In genomic region chr14:63277784-63278183, GRCh38 we compare ENCODE assay signal across 1 cellular context.
TF ChIP-seq lines count a peak whose summit lies in the region.

No MANE protein-coding gene starts in this region.

TF ChIP-seq in HepG2, 621 proteins besides CTCF, POLR2A, EP300 and RAD21 (continued from another document):
- TF ChIP-seq HNF1B (CRISPR knock-in tag; IDR thresholded peaks at IDR 0.05) (no peak), HNRNPK (IDR thresholded peaks at IDR 0.05; ENCODE audit: low read depth, low read length, poor library complexity, severe bottlenecking) (no peak), PHB2 (IDR thresholded peaks at IDR 0.05; ENCODE audit: partially characterized antibody) (no peak)
